ENCODE assay signal across 29 cellular contexts in the genomic region with DNA sequence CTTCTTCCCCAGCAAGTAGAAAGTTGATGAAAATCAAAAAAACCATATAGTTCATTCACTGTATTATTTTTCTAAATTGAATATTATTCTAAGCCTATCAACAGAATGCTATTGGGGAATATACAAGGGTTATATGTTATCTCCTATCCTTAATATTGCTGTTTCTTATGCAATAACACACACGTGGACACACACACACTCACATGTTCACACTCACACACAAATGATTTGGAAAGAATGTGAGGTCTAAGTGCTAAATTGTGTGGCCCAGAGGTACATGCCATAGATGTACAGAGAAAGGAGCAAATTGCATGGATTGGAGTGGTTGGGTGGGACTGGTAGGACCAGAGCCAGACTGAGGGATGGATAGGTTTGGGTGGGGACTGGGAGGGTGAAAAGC. TPM values are rescaled to one million over a fixed set of nuclear protein-coding genes. Genes with fewer than 3 reads are reported as not detected.
"Had no signal": no experiment of that assay in that cellular context is flagged by ENCODE, and none has a peak within 500 bp of the region (broad histone marks: within the 10 kb centered on the region; RNA-seq: fewer than 3 reads in every experiment).

No MANE protein-coding gene starts in this region.

- H3K4me2 ChIP-seq: hepatocyte had no signal

- H2AFZ ChIP-seq: hepatocyte had no signal

- H3K27me3 ChIP-seq: colonic mucosa, foreskin keratinocyte, heart left ventricle, hepatocyte had no signal

- H3K36me3 ChIP-seq: colonic mucosa, esophagus muscularis mucosa, gastroesophageal sphincter, heart left ventricle, left lung, lower lobe of right lung had no signal

- DNase-seq: colonic mucosa; cortex of kidney; effector CD8-positive, alpha-beta T cell; effector memory CD8-positive, alpha-beta T cell; endodermal cell; erythroblast; foreskin keratinocyte; heart left ventricle; hypothalamus; immature natural killer cell; islet precursor cell; left cardiac atrium; left lung; left ventricle myocardium superior; lower lobe of right lung; mesenchymal stem cell; mucosa of descending colon; naive B cell had no signal

- H3K4me3 ChIP-seq: colonic mucosa, esophagus muscularis mucosa, gastroesophageal sphincter, heart left ventricle, hepatocyte, left lung, lower lobe of right lung, mucosa of descending colon had no signal

- H3K27ac ChIP-seq: colonic mucosa, epithelial cell of prostate, esophagus muscularis mucosa, foreskin keratinocyte, gastroesophageal sphincter, heart left ventricle, hepatocyte, left lung, lower lobe of right lung had no signal

- H3K4me1 ChIP-seq: colonic mucosa, esophagus muscularis mucosa, foreskin keratinocyte, gastroesophageal sphincter, heart left ventricle had no signal

- FAIRE-seq: endometrium, frontal cortex had no signal

- H3K79me2 ChIP-seq: hepatocyte had no signal

- H3K9me3 ChIP-seq: colonic mucosa, left lung, lower lobe of right lung, mucosa of descending colon had no signal

- ATAC-seq: effector memory CD8-positive, alpha-beta T cell; foreskin keratinocyte; gastroesophageal sphincter; heart left ventricle; left cardiac atrium; left lung; left ventricle myocardium superior; lower lobe of right lung; mucosa of descending colon had no signal

RNA-seq across cellular contexts. Expression of a gene that starts 45.1 kb away (rescaled TPM):
- total RNA-seq: colonic mucosa, esophagus muscularis mucosa, frontal cortex, gastroesophageal sphincter, kidney epithelial cell, left lung, left ventricle myocardium superior, lower leg skin, lower lobe of right lung, mesenteric fat pad, myocyte had no signal
- polyA plus RNA-seq: fibroblast of lung, heart left ventricle, hepatocyte had no signal
